8 cellular contexts compared by ENCODE assay signal in the genomic region with DNA sequence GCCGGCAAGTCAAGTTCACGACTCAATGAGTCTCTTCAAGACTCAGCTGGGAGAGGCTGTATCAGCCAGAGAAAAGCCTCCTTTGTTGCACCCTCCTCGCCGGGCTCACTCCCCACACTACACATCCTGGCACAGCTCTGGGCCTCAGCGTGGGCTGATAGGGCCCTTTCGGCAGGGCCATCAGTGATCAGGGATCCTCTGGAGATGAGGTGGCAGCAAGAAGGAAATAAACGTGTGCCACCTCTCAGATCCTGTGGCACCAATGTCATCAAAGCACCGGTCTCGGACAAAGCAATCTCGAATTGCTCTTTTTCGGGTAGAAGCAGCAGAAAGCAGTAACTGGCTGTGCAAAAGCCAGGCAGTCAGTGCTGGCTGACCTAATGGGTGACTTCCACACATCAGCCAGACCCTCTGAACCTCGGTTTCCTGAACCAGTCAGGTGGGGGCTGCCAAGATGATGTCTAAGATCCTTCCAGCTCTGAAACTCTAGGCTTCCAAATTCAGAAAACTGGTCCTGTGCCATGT. TPM values are rescaled to one million over a fixed set of nuclear protein-coding genes. Genes with fewer than 3 reads are reported as not detected.
DNase-seq lines count a peak whose midpoint lies in the region; ATAC-seq and TF ChIP-seq lines count a peak whose summit lies in the region.

No MANE protein-coding gene starts in this region.

- H3F3A ChIP-seq in PC-3 (ENCODE audit: low read length, unreplicated experiment) (no peaks in the 10 kb centered on the region), neural progenitor cell (ENCODE audit: low read depth) (peaks cover 15% of the 10 kb centered on the region)

- H3K9ac ChIP-seq in BLaER1 (peak overlapping the region; percentile 90), PC-3 (ENCODE audit: low read length) (peak overlapping the region; percentile 89), neural progenitor cell (no peak overlapping the region)

- H3K27me3 ChIP-seq in BLaER1 = no peaks in the 10 kb centered on the region
- H3K27me3 ChIP-seq in PC-3 (ENCODE audit: low read length) = no peaks in the 10 kb centered on the region
- H3K27me3 ChIP-seq in neural progenitor cell = no peaks in the 10 kb centered on the region
- H3K27me3 ChIP-seq in A673 (replicated peaks; ENCODE audit: insufficient read depth, low read depth, low read length, poor library complexity) = no peaks in the 10 kb centered on the region

- H3K9me3 ChIP-seq in BLaER1 (no peaks in the 10 kb centered on the region), PC-3 (ENCODE audit: low read length) (no peaks in the 10 kb centered on the region), neural progenitor cell (ENCODE audit: low read depth) (no peaks in the 10 kb centered on the region), A673 (ENCODE audit: low read depth, low read length, poor library complexity, severe bottlenecking) (no peaks in the 10 kb centered on the region)

- peak overlapping the region; percentile 95 for H3K4me3 ChIP-seq in BLaER1
- H3K4me3 ChIP-seq in PC-3 (ENCODE audit: low read length) = peak overlapping the region; percentile 78
- no peak overlapping the region for H3K4me3 ChIP-seq in neural progenitor cell
- no peak overlapping the region for H3K4me3 ChIP-seq in A673 (ENCODE audit: low read depth, low read length, poor library complexity, severe bottlenecking)

- H3K4me3 Mint-ChIP-seq in effector memory CD8-positive, alpha-beta T cell = peak overlapping the region; percentile 91 to 92
- peak overlapping the region; percentile 98 for H3K4me3 Mint-ChIP-seq in neural progenitor cell

- no peaks in the 10 kb centered on the region for H3K9me2 ChIP-seq in PC-3 (replicated peaks; ENCODE audit: low read length)

- no peak for TF ChIP-seq CTCF in PC-3 (conservative IDR thresholded peaks at IDR 0.05; ENCODE audit: low read depth, low read length)
- TF ChIP-seq CTCF in neural progenitor cell (IDR thresholded peaks at IDR 0.05) = no peak
- TF ChIP-seq CTCF in A673 (conservative IDR thresholded peaks at IDR 0.05; ENCODE audit: low read depth, low read length) = no peak
- no peak for TF ChIP-seq CTCF in GM20000 (IDR thresholded peaks at IDR 0.05; ENCODE audit: extremely low read depth, missing control alignments)

- no peaks in the 10 kb centered on the region for H3K27me3 Mint-ChIP-seq in effector memory CD8-positive, alpha-beta T cell
- peaks cover 5% of the 10 kb centered on the region for H3K27me3 Mint-ChIP-seq in neural progenitor cell (ENCODE audit: insufficient read depth, low read depth)

- peak overlapping the region; percentile 99 for H3K4me2 ChIP-seq in BLaER1
- peak overlapping the region; percentile 87 for H3K4me2 ChIP-seq in PC-3 (ENCODE audit: low read length)
- H3K4me2 ChIP-seq in neural progenitor cell = peak overlapping the region; percentile 88

- intact Hi-C loops in PC-3 (cut with micrococcal nuclease) (no loop called here), A673 (cut with micrococcal nuclease; ENCODE audit: unreplicated experiment) (no loop called here)

- H3K36me3 ChIP-seq in BLaER1 = peaks cover 34% of the 10 kb centered on the region
- H3K36me3 ChIP-seq in PC-3 (ENCODE audit: low read depth, low read length) = peaks cover 29% of the 10 kb centered on the region
- H3K36me3 ChIP-seq in neural progenitor cell = no peaks in the 10 kb centered on the region
- H3K36me3 ChIP-seq in A673 (ENCODE audit: insufficient read depth, low read length, poor library complexity, severe bottlenecking) = peaks cover 14% of the 10 kb centered on the region

- ATAC-seq in PC-3 = no peak
- no peak for ATAC-seq in effector memory CD8-positive, alpha-beta T cell (replicated peaks)
- ATAC-seq in GM21526 (IDR thresholded peaks at IDR 0.05; ENCODE audit: low FRiP score, unreplicated experiment) = no peak

- POLR2A ChIA-PET in PC-3 (lab: Charles Lee; ENCODE audit: unreplicated experiment) = interaction anchor here (0.8 kb wide), 1 partner anchor 8 kb away, joined by 3 read pairs; no protein-coding TSS in a partner anchor
- POLR2A ChIA-PET in A673 (lab: Charles Lee; ENCODE audit: low non-redundant PET) = no interaction called here

- H3K27ac Mint-ChIP-seq in effector memory CD8-positive, alpha-beta T cell = peak overlapping the region; percentile 98 to 99
- H3K27ac Mint-ChIP-seq in neural progenitor cell = no peak overlapping the region

- H4K20me1 ChIP-seq in BLaER1 (peaks cover 67% of the 10 kb centered on the region), PC-3 (ENCODE audit: low read length) (peaks cover 47% of the 10 kb centered on the region), neural progenitor cell (ENCODE audit: low read depth) (peaks cover 24% of the 10 kb centered on the region)

- no peaks in the 10 kb centered on the region for H3K9me3 Mint-ChIP-seq in effector memory CD8-positive, alpha-beta T cell
- H3K9me3 Mint-ChIP-seq in neural progenitor cell = no peaks in the 10 kb centered on the region

- BruUV-seq in PC-3 (replicated peaks; lab: Mats Ljungman, UMichigan) (no TSS peak), A673 (replicated peaks; lab: Mats Ljungman, UMichigan) (no TSS peak)

- H3K36me3 Mint-ChIP-seq in effector memory CD8-positive, alpha-beta T cell (ENCODE audit: insufficient read depth) = peaks cover 89% of the 10 kb centered on the region
- H3K36me3 Mint-ChIP-seq in neural progenitor cell = peaks cover 6% of the 10 kb centered on the region

- H3K79me2 ChIP-seq in PC-3 (ENCODE audit: low read length) = peaks cover 78% of the 10 kb centered on the region
- peaks cover 17% of the 10 kb centered on the region for H3K79me2 ChIP-seq in neural progenitor cell (ENCODE audit: low read depth)

- CTCF ChIA-PET in PC-3 (lab: Charles Lee) (interaction anchor here (0.9 to 1.2 kb wide), 4 partner anchors 12 to 32 kb away, joined by 3 to 10 read pairs (median 6); partner anchors contain the start of gene CDC42BPG), A673 (lab: Charles Lee) (no interaction called here)

- H3K4me1 ChIP-seq in BLaER1 (peaks cover 82% of the 10 kb centered on the region), PC-3 (ENCODE audit: insufficient read depth, low read length) (peaks cover 45% of the 10 kb centered on the region), neural progenitor cell (peaks cover 18% of the 10 kb centered on the region), A673 (ENCODE audit: insufficient read depth, low read length, poor library complexity, severe bottlenecking) (peaks cover 17% of the 10 kb centered on the region)

- H3K27ac ChIP-seq in BLaER1 = peak overlapping the region; percentile 85
- H3K27ac ChIP-seq in PC-3 (ENCODE audit: low read length) = peak overlapping the region; percentile 29
- no peak overlapping the region for H3K27ac ChIP-seq in neural progenitor cell
- H3K27ac ChIP-seq in A673 (ENCODE audit: low read depth, low read length, poor library complexity, severe bottlenecking) = no peak overlapping the region

- DNase-seq in PC-3 = no peak
- DNase-seq in effector memory CD8-positive, alpha-beta T cell = no peak
- DNase-seq in neural progenitor cell (ENCODE audit: low spot score) = no peak
- no peak for DNase-seq in D341Med (ENCODE audit: low spot score)
- no peak for DNase-seq in A673 (ENCODE audit: low spot score)
- DNase-seq in GM20000 (ENCODE audit: low spot score) = no peak

- H2AFZ ChIP-seq in PC-3 (ENCODE audit: low read length) (no peak overlapping the region), neural progenitor cell (replicated peaks) (no peak overlapping the region)

- H3K4me1 Mint-ChIP-seq in effector memory CD8-positive, alpha-beta T cell (ENCODE audit: low read depth in 2 of 2) = peaks cover 76% of the 10 kb centered on the region in 2 donors
- H3K4me1 Mint-ChIP-seq in neural progenitor cell = peaks cover 59% of the 10 kb centered on the region

RNA-seq across cellular contexts. Expression of gene EHD1, which starts 2.1 kb away (rescaled TPM):
- total RNA-seq in PC-3 (2014; rRNA removed) (340 and 370 TPM in 2 replicates), neural progenitor cell (ENCODE audit: low replicate concordance) (19.8 and 39.7 TPM in 2 replicates), A673 (2021) (53.3 and 63.1 TPM in 2 replicates)

RNA-seq across cellular contexts. Expression of gene CDC42BPG, which starts 31.8 kb away (rescaled TPM):
- 14.5 and 30.5 TPM in 2 replicates for total RNA-seq in PC-3 (2014; rRNA removed)
- 0.62 and 2.1 TPM in 2 replicates for total RNA-seq in neural progenitor cell (ENCODE audit: low replicate concordance)
- total RNA-seq in A673 (2021) = 4.6 and 6.6 TPM in 2 replicates

RNA-seq across cellular contexts. Expression of gene ATG2A, which starts 40.7 kb away (rescaled TPM):
- 45.6 and 51.4 TPM in 2 replicates for total RNA-seq in PC-3 (2014; rRNA removed)
- total RNA-seq in neural progenitor cell (ENCODE audit: low replicate concordance) = 4.4 and 16.6 TPM in 2 replicates
- total RNA-seq in A673 (2021) = 28.6 and 29.6 TPM in 2 replicates

RNA-seq across cellular contexts. Expression of gene PPP2R5B, which starts 48.2 kb away (rescaled TPM):
- total RNA-seq in PC-3 (2014; rRNA removed) (24.9 and 31.3 TPM in 2 replicates), neural progenitor cell (ENCODE audit: low replicate concordance) (5.7 and 11.3 TPM in 2 replicates), A673 (2021) (16.1 and 17.2 TPM in 2 replicates)

RNA-seq across cellular contexts. Expression of gene GPHA2, which starts 59.4 kb away (rescaled TPM):
- total RNA-seq in PC-3 (2014; rRNA removed) (not detected in 2 replicates), neural progenitor cell (ENCODE audit: low replicate concordance) (1.5 TPM in 1 of 2 replicates, not detected in the other), A673 (2021) (not detected in 2 replicates)

Comparison
In these comparisons a context has a peak if more than half of its experiments do, and no peak if none do; other contexts are left out.
1. H3K27ac ChIP-seq: peak in BLaER1 (single experiment) and PC-3 (single experiment); none in neural progenitor cell (single experiment) and A673 (single experiment).
2. H3K4me3 ChIP-seq: peak in BLaER1 (single experiment) and PC-3 (single experiment); none in neural progenitor cell (single experiment) and A673 (single experiment).
3. Peak in every context shown above with its lines, with median percentiles within 50 percentile points of each other: H3K4me2 ChIP-seq.